ENCODE assay signal across 16 cellular contexts in the genomic region with DNA sequence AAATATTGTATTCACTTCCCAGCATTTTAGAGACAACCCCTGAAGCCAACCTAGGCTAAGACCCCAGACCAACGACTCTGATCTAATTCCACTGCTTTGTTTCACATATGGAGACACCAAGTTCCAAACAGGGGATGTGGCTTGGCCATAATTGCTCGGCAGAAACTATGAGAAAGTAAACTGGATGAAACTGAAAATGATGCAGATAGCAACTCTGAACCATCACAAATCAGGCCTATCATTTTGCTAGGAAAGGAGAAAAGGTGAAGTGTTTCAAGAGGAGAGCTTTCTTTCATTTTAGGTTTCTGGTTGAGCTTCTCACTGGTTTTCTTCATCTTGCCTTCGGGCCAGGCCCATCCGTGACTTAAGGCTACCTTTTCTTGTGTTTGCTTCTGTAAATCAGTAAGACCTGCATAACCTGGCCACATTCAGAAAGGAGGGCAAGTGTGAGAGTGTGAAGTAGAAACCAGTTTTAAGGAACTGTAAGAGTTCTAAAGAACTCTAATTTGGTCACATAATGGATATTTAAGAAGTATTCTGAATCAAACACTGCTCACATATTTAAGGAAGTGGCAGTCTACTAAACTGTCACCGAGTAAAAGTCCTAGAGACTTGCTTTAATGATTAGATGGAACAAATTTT.
DNase-seq lines count a peak whose midpoint lies in the region; ATAC-seq lines count a peak whose summit lies in the region.
"Had no signal": no experiment of that assay in that cellular context is flagged by ENCODE, and none has a peak within 500 bp of the region (broad histone marks: within the 10 kb centered on the region; RNA-seq: fewer than 3 reads in every experiment).

No MANE protein-coding gene starts in this region.

- H3K27ac Mint-ChIP-seq in activated naive CD4-positive, alpha-beta T cell treated with anti-CD3 and anti-CD28 coated beads, Interleukin-2, amount 10 ng/mL, durations not matched to agents 7 days and 5 days: peak overlapping the region; percentile 88
- H3K27ac Mint-ChIP-seq in activated naive CD8-positive, alpha-beta T cell: peak overlapping the region; percentile 95
- peak overlapping the region in 1 of 2 donors; percentile 17 for H3K27ac Mint-ChIP-seq in stimulated activated naive CD8-positive, alpha-beta T cell treated with anti-CD3 and anti-CD28 coated beads, Interleukin-15, amount 100 ng/mL, for 72 hours
- H3K27ac Mint-ChIP-seq: dendritic cell treated with granulocyte-macrophage colony-stimulating factor and Interleukin-4, amounts not matched to agents 40 ng/mL and 50 ng/mL, for 4 days had no signal

- CTCF ChIA-PET in activated naive CD4-positive, alpha-beta T cell treated with anti-CD3 and anti-CD28 coated beads, Interleukin-2, amount 10 ng/mL, durations not matched to agents 7 days and 5 days (lab: Charles Lee): interaction anchor here (0.9 to 1.5 kb wide), 4 partner anchors 10 to 30 kb away, joined by 3 to 7 read pairs (median 4); no protein-coding TSS in a partner anchor

- H3K4me1 Mint-ChIP-seq in activated naive CD4-positive, alpha-beta T cell treated with anti-CD3 and anti-CD28 coated beads, Interleukin-2, amount 10 ng/mL, durations not matched to agents 7 days and 5 days: peaks cover 91% of the 10 kb centered on the region
- H3K4me1 Mint-ChIP-seq in activated naive CD8-positive, alpha-beta T cell (ENCODE audit: low read depth): peaks cover 94% of the 10 kb centered on the region
- H3K4me1 Mint-ChIP-seq in stimulated activated naive CD8-positive, alpha-beta T cell treated with anti-CD3 and anti-CD28 coated beads, Interleukin-15, amount 100 ng/mL, for 72 hours: peaks cover 89% of the 10 kb centered on the region

- peak overlapping the region; percentile 21 for H3K4me3 Mint-ChIP-seq in activated naive CD4-positive, alpha-beta T cell treated with anti-CD3 and anti-CD28 coated beads, Interleukin-2, amount 10 ng/mL, durations not matched to agents 7 days and 5 days
- H3K4me3 Mint-ChIP-seq in activated naive CD8-positive, alpha-beta T cell: peak overlapping the region; percentile 71
- peak overlapping the region; percentile 44 to 63 for H3K4me3 Mint-ChIP-seq in stimulated activated naive CD8-positive, alpha-beta T cell treated with anti-CD3 and anti-CD28 coated beads, Interleukin-15, amount 100 ng/mL, for 72 hours
- H3K4me3 Mint-ChIP-seq: dendritic cell treated with granulocyte-macrophage colony-stimulating factor and Interleukin-4, amounts not matched to agents 40 ng/mL and 50 ng/mL, for 4 days had no signal

- no peaks in the 10 kb centered on the region for H3K27me3 Mint-ChIP-seq in activated naive CD4-positive, alpha-beta T cell treated with anti-CD3 and anti-CD28 coated beads, Interleukin-2, amount 10 ng/mL, durations not matched to agents 7 days and 5 days
- no peaks in the 10 kb centered on the region for H3K27me3 Mint-ChIP-seq in activated naive CD8-positive, alpha-beta T cell
- H3K27me3 Mint-ChIP-seq in stimulated activated naive CD8-positive, alpha-beta T cell treated with anti-CD3 and anti-CD28 coated beads, Interleukin-15, amount 100 ng/mL, for 72 hours: no peaks in the 10 kb centered on the region
- H3K27me3 Mint-ChIP-seq: dendritic cell treated with granulocyte-macrophage colony-stimulating factor and Interleukin-4, amounts not matched to agents 40 ng/mL and 50 ng/mL, for 4 days had no signal

- H3K36me3 Mint-ChIP-seq in activated naive CD4-positive, alpha-beta T cell treated with anti-CD3 and anti-CD28 coated beads, Interleukin-2, amount 10 ng/mL, durations not matched to agents 7 days and 5 days: peaks cover 37% of the 10 kb centered on the region
- H3K36me3 Mint-ChIP-seq in activated naive CD8-positive, alpha-beta T cell: peaks cover 20% of the 10 kb centered on the region

- DNase-seq in activated naive CD4-positive, alpha-beta T cell treated with anti-CD3 and anti-CD28 coated beads, Interleukin-2, amount 10 ng/mL, durations not matched to agents 7 days and 5 days: peak; percentile 44
- DNase-seq in activated naive CD4-positive, alpha-beta T cell treated with Interleukin-2 at 50 U/mL for 16 hours: no peak
- no peak for DNase-seq in stimulated activated naive CD8-positive, alpha-beta T cell treated with anti-CD3 and anti-CD28 coated beads, Interleukin-15, amount 100 ng/mL, for 72 hours
- DNase-seq in NCI-H226 (no peak), SHP77 (lab: John Stamatoyannopoulos, UW) (no peak), HUDEP-2 (lab: John Stamatoyannopoulos, UW; ENCODE audit: unreplicated experiment in 76 of 76) (no peak)
- DNase-seq: activated CD8-positive, alpha-beta memory T cell treated with anti-CD3 and anti-CD28 coated beads, Interleukin-2, amount 50 U/mL, for 4 hours; esophagus squamous epithelium; heart left ventricle; kidney glomerular epithelial cell; MV-4-11; NCI-H2171; small intestine had no signal

- peak; percentile 37 for ATAC-seq in HG03565 (IDR thresholded peaks at IDR 0.05; ENCODE audit: unreplicated experiment)
- peak; percentile 63 for ATAC-seq in stimulated activated naive CD8-positive, alpha-beta T cell treated with anti-CD3 and anti-CD28 coated beads, Interleukin-15, amount 100 ng/mL, for 72 hours
- ATAC-seq: heart left ventricle had no signal

- H3K9me3 Mint-ChIP-seq in activated naive CD4-positive, alpha-beta T cell treated with anti-CD3 and anti-CD28 coated beads, Interleukin-2, amount 10 ng/mL, durations not matched to agents 7 days and 5 days: no peaks in the 10 kb centered on the region
- H3K9me3 Mint-ChIP-seq in activated naive CD8-positive, alpha-beta T cell (ENCODE audit: low read depth): no peaks in the 10 kb centered on the region
- no peaks in the 10 kb centered on the region for H3K9me3 Mint-ChIP-seq in stimulated activated naive CD8-positive, alpha-beta T cell treated with anti-CD3 and anti-CD28 coated beads, Interleukin-15, amount 100 ng/mL, for 72 hours
- H3K9me3 Mint-ChIP-seq: dendritic cell treated with granulocyte-macrophage colony-stimulating factor and Interleukin-4, amounts not matched to agents 40 ng/mL and 50 ng/mL, for 4 days had no signal

Comparison
In these comparisons a context has a peak if more than half of its experiments do, and no peak if none do; other contexts are left out.
1. H3K4me3 Mint-ChIP-seq: peak in every context shown above with its lines; median percentile 71 in activated naive CD8-positive, alpha-beta T cell; 54 in stimulated activated naive CD8-positive, alpha-beta T cell treated with anti-CD3 and anti-CD28 coated beads, Interleukin-15, amount 100 ng/mL, for 72 hours; 21 in activated naive CD4-positive, alpha-beta T cell treated with anti-CD3 and anti-CD28 coated beads, Interleukin-2, amount 10 ng/mL, durations not matched to agents 7 days and 5 days.